In the genomic region with DNA sequence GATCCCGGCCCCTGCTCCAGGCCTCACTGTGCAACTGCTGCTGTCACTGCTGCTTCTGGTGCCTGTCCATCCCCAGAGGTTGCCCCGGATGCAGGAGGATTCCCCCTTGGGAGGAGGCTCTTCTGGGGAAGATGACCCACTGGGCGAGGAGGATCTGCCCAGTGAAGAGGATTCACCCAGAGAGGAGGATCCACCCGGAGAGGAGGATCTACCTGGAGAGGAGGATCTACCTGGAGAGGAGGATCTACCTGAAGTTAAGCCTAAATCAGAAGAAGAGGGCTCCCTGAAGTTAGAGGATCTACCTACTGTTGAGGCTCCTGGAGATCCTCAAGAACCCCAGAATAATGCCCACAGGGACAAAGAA, we compare ENCODE assay signal across 28 cellular contexts. TPM values are rescaled to one million over a fixed set of nuclear protein-coding genes. Genes with fewer than 3 reads are reported as not detected.
DNase-seq lines count a peak whose midpoint lies in the region; ATAC-seq and TF ChIP-seq lines count a peak whose summit lies in the region.
"Had no signal": no experiment of that assay in that cellular context is flagged by ENCODE, and none has a peak within 500 bp of the region (broad histone marks: within the 10 kb centered on the region; RNA-seq: fewer than 3 reads in every experiment).

No MANE protein-coding gene starts in this region.

- TF ChIP-seq CTCF in OCI-LY1 (IDR thresholded peaks at IDR 0.05; ENCODE audit: low read length) (no peak), gastroesophageal sphincter (IDR thresholded peaks at IDR 0.05) (no peak), sigmoid colon (IDR thresholded peaks at IDR 0.05) (no peak)

- H3K9me3 Mint-ChIP-seq in activated T-helper 17 cell treated with anti-CD3 and anti-CD28 coated beads, Interleukin-2, amount 50 U/mL, for 72 hours, result no peaks in the 10 kb centered on the region
- H3K9me3 Mint-ChIP-seq in stimulated activated naive CD8-positive, alpha-beta T cell treated with anti-CD3 and anti-CD28 coated beads, Interleukin-15, amount 100 ng/mL, for 72 hours, result no peaks in the 10 kb centered on the region
- H3K9me3 Mint-ChIP-seq: activated T-cell treated with anti-CD3 and anti-CD28 coated beads, Interleukin-2, amount 50 U/mL, for 4 hours; dendritic cell treated with granulocyte-macrophage colony-stimulating factor and Interleukin-4, amounts not matched to agents 40 ng/mL and 50 ng/mL, for 4 days; T-cell; type B pancreatic cell had no signal

- peaks cover 5% of the 10 kb centered on the region for H3K27me3 Mint-ChIP-seq in activated T-helper 17 cell treated with anti-CD3 and anti-CD28 coated beads, Interleukin-2, amount 50 U/mL, for 72 hours
- H3K27me3 Mint-ChIP-seq in stimulated activated naive CD8-positive, alpha-beta T cell treated with anti-CD3 and anti-CD28 coated beads, Interleukin-15, amount 100 ng/mL, for 72 hours, result peaks cover 10% of the 10 kb centered on the region

- H3K36me3 ChIP-seq in OCI-LY1 (ENCODE audit: insufficient read depth, low read length) (no peaks in the 10 kb centered on the region), gastroesophageal sphincter (no peaks in the 10 kb centered on the region), sigmoid colon (no peaks in the 10 kb centered on the region)
- H3K36me3 ChIP-seq: cardiac muscle cell, ovary had no signal

- WGBS in gastroesophageal sphincter (ENCODE audit: low coverage in 1 of 2), 2 donors, result no CpG with 5 or more reads among the region's 4 CpGs
- 53 to 78% methylated on average over 4 of the region's 4 CpGs for WGBS in sigmoid colon, 2 donors

- H3K36me3 Mint-ChIP-seq in activated T-helper 17 cell treated with anti-CD3 and anti-CD28 coated beads, Interleukin-2, amount 50 U/mL, for 72 hours (ENCODE audit: low read depth), result no peaks in the 10 kb centered on the region
- H3K36me3 Mint-ChIP-seq: CD4-positive, CD25-positive, alpha-beta regulatory T cell; T-cell; type B pancreatic cell had no signal

- DNase-seq in sigmoid colon, result no peak
- DNase-seq in occipital lobe (lab: John Stamatoyannopoulos, UW), result no peak
- no peak for DNase-seq in stimulated activated naive CD8-positive, alpha-beta T cell treated with anti-CD3 and anti-CD28 coated beads, Interleukin-15, amount 100 ng/mL, for 72 hours
- DNase-seq in RPMI8226, result no peak
- DNase-seq: activated naive CD4-positive, alpha-beta T cell treated with Interleukin-2 at 50 U/mL for 16 hours; activated T-cell treated with anti-CD3 and anti-CD28 coated beads, Interleukin-2, amount 50 U/mL, for 4 hours; CD4-positive, CD25-positive, alpha-beta regulatory T cell; DMS153; kidney glomerular epithelial cell; MM.1S; NCI-H1417 treated with DMSO at 0.1 percent for 48 hours; NCI-H2081 treated with DMSO at 0.1 percent for 48 hours; NCI-H345; NCI-H82; ovary; PC-3; SIG-M5; stimulated activated CD4-positive, alpha-beta T cell treated with anti-CD3 and anti-CD28 coated beads, Interleukin-15, amount 100 ng/mL, for 24 hours; T-cell had no signal

- H3K27ac ChIP-seq in OCI-LY1 (ENCODE audit: low read depth, low read length, poor library complexity, severe bottlenecking), result no peak overlapping the region
- H3K27ac ChIP-seq in gastroesophageal sphincter, result peak overlapping the region in 3 of 4 donors; percentile 56 to 68 (median 64)
- H3K27ac ChIP-seq in sigmoid colon, result peak overlapping the region; percentile 12 to 64 (median 54)
- H3K27ac ChIP-seq: cardiac muscle cell, ovary had no signal

- no peaks in the 10 kb centered on the region for H3K79me2 ChIP-seq in OCI-LY1 (ENCODE audit: insufficient read depth, low read length)

- no peak for ATAC-seq in activated T-helper 17 cell treated with anti-CD3 and anti-CD28 coated beads, Interleukin-2, amount 50 U/mL, for 72 hours (replicated peaks)
- no peak for ATAC-seq in gastroesophageal sphincter
- ATAC-seq in stimulated activated naive CD8-positive, alpha-beta T cell treated with anti-CD3 and anti-CD28 coated beads, Interleukin-15, amount 100 ng/mL, for 72 hours, result no peak
- ATAC-seq: activated T-cell treated with anti-CD3 and anti-CD28 coated beads, Interleukin-2, amount 50 U/mL, for 4 hours; PC-3; sciatic nerve; T-cell had no signal

- H3F3A ChIP-seq in OCI-LY1 (ENCODE audit: insufficient read depth, low read length), result no peaks in the 10 kb centered on the region

- H3K4me1 Mint-ChIP-seq in activated T-helper 17 cell treated with anti-CD3 and anti-CD28 coated beads, Interleukin-2, amount 50 U/mL, for 72 hours, result peaks cover 12% of the 10 kb centered on the region
- peaks cover 17% of the 10 kb centered on the region for H3K4me1 Mint-ChIP-seq in stimulated activated naive CD8-positive, alpha-beta T cell treated with anti-CD3 and anti-CD28 coated beads, Interleukin-15, amount 100 ng/mL, for 72 hours

- no peaks in the 10 kb centered on the region for H4K20me1 ChIP-seq in OCI-LY1 (ENCODE audit: insufficient read depth, low read length)

- peak overlapping the region; percentile 15; the same call in 1 of the 2 replicates for H3K4me2 ChIP-seq in OCI-LY1 (ENCODE audit: low read length)

- TF ChIP-seq POLR2A in gastroesophageal sphincter (IDR thresholded peaks at IDR 0.05), result no peak
- no peak for TF ChIP-seq POLR2A in sigmoid colon (IDR thresholded peaks at IDR 0.05)

- H3K9ac ChIP-seq in OCI-LY1 (ENCODE audit: low read length), result no peak overlapping the region; the same call in 1 of the 2 replicates

- peak overlapping the region; percentile 57 for H3K4me3 ChIP-seq in OCI-LY1 (ENCODE audit: low read depth, low read length, poor library complexity, severe bottlenecking)
- no peak overlapping the region for H3K4me3 ChIP-seq in gastroesophageal sphincter
- H3K4me3 ChIP-seq in sigmoid colon, result no peak overlapping the region
- H3K4me3 ChIP-seq: cardiac muscle cell, ovary had no signal

- TF ChIP-seq EP300 in gastroesophageal sphincter (IDR thresholded peaks at IDR 0.05) (no peak), sigmoid colon (IDR thresholded peaks at IDR 0.05) (no peak)

- H3K9me3 ChIP-seq in OCI-LY1 (ENCODE audit: low read length), result no peaks in the 10 kb centered on the region
- no peaks in the 10 kb centered on the region for H3K9me3 ChIP-seq in gastroesophageal sphincter
- H3K9me3 ChIP-seq in sigmoid colon, result no peaks in the 10 kb centered on the region
- H3K9me3 ChIP-seq: ovary had no signal

- intact Hi-C loops in sigmoid colon (cut with DNase I), result no loop called here

- H3K4me1 ChIP-seq in OCI-LY1 (ENCODE audit: insufficient read depth, low read length, severe bottlenecking) (peaks cover 25% of the 10 kb centered on the region), gastroesophageal sphincter (peaks cover 0 to 42% (median 14%) of the 10 kb centered on the region in 3 donors), sigmoid colon (peaks cover 0 to 28% (median 26%) of the 10 kb centered on the region in 4 donors)

- H3K4me3 Mint-ChIP-seq in activated T-helper 17 cell treated with anti-CD3 and anti-CD28 coated beads, Interleukin-2, amount 50 U/mL, for 72 hours, result peak overlapping the region; percentile 45
- no peak overlapping the region for H3K4me3 Mint-ChIP-seq in stimulated activated naive CD8-positive, alpha-beta T cell treated with anti-CD3 and anti-CD28 coated beads, Interleukin-15, amount 100 ng/mL, for 72 hours
- H3K4me3 Mint-ChIP-seq: dendritic cell treated with granulocyte-macrophage colony-stimulating factor and Interleukin-4, amounts not matched to agents 40 ng/mL and 50 ng/mL, for 4 days had no signal

- H3K27ac Mint-ChIP-seq in activated T-helper 17 cell treated with anti-CD3 and anti-CD28 coated beads, Interleukin-2, amount 50 U/mL, for 72 hours, result peak overlapping the region; percentile 1
- H3K27ac Mint-ChIP-seq in stimulated activated naive CD8-positive, alpha-beta T cell treated with anti-CD3 and anti-CD28 coated beads, Interleukin-15, amount 100 ng/mL, for 72 hours, result no peak overlapping the region
- H3K27ac Mint-ChIP-seq: CD4-positive, CD25-positive, alpha-beta regulatory T cell; dendritic cell treated with granulocyte-macrophage colony-stimulating factor and Interleukin-4, amounts not matched to agents 40 ng/mL and 50 ng/mL, for 4 days; type B pancreatic cell had no signal

- H2AFZ ChIP-seq in OCI-LY1 (ENCODE audit: low read length), result no peak overlapping the region

- H3K27me3 ChIP-seq in OCI-LY1 (ENCODE audit: insufficient read depth, low read length) (peaks cover 4% of the 10 kb centered on the region), gastroesophageal sphincter (no peaks in the 10 kb centered on the region), sigmoid colon (no peaks in the 10 kb centered on the region)
- H3K27me3 ChIP-seq: cardiac muscle cell, ovary had no signal

- no peaks in the 10 kb centered on the region for H3K9me2 ChIP-seq in OCI-LY1 (ENCODE audit: low read depth, low read length)

RNA-seq across cellular contexts. Expression of a gene that starts 0.3 kb away (rescaled TPM):
- total RNA-seq in activated T-helper 17 cell treated with anti-CD3 and anti-CD28 coated beads, Interleukin-2, amount 50 U/mL, for 72 hours, result 10 to 100 TPM in 1 of 2 donors, under 1 TPM in 1; 0.89 to 31.7 TPM
- total RNA-seq in gastroesophageal sphincter (1 to 10 TPM in 1 of 4 donors, not detected in 3; 3.9 TPM), sigmoid colon (under 1 TPM in 2 of 4 donors, not detected in 2; 0.33 to 0.71 TPM), occipital lobe (0.78 TPM)
- 1 to 10 TPM in 1 of 3 donors, not detected in 2; 1.7 TPM for polyA plus RNA-seq in sigmoid colon
- total RNA-seq: CD4-positive, CD25-positive, alpha-beta regulatory T cell; G401; lung microvascular endothelial cell; sciatic nerve had no signal

RNA-seq across cellular contexts. Expression of a gene that starts 9.0 kb away (rescaled TPM):
- total RNA-seq in activated T-helper 17 cell treated with anti-CD3 and anti-CD28 coated beads, Interleukin-2, amount 50 U/mL, for 72 hours, result 10 to 100 TPM in 1 of 2 donors, 1 to 10 TPM in 1; 9.4 to 16.1 TPM
- total RNA-seq in gastroesophageal sphincter (1 to 10 TPM in 2 of 4 donors, under 1 TPM in 2; 0.52 to 2.2 (median 0.81) TPM), sigmoid colon (1 to 10 TPM in 3 of 4 donors, under 1 TPM in 1; 0.99 to 3.3 (median 1.4) TPM), occipital lobe (0.94 TPM)
- 1 to 10 TPM in 2 of 3 donors, under 1 TPM in 1; 0.60 to 9.0 (median 1.6) TPM for polyA plus RNA-seq in sigmoid colon
- total RNA-seq: sciatic nerve had no signal

RNA-seq across cellular contexts. Expression of a gene that starts 15.7 kb away (rescaled TPM):
- total RNA-seq in activated T-helper 17 cell treated with anti-CD3 and anti-CD28 coated beads, Interleukin-2, amount 50 U/mL, for 72 hours, result 1 to 10 TPM; 4.1 to 6.2 TPM
- over 10,000 TPM in 3 of 4 donors, 1,000 to 10,000 TPM in 1; 7,572 to 13,568 (median 12,084) TPM for total RNA-seq in gastroesophageal sphincter
- total RNA-seq in sigmoid colon, result 1,000 to 10,000 TPM; 3,590 to 8,131 (median 6,107) TPM
- polyA plus RNA-seq in sigmoid colon, result 100 to 1,000 TPM in 2 of 3 donors, 10 to 100 TPM in 1; 49.9 to 447 (median 334) TPM
- total RNA-seq in occipital lobe, result 18.1 TPM
- polyA plus RNA-seq: CD4-positive, CD25-positive, alpha-beta regulatory T cell had no signal

RNA-seq across cellular contexts. Expression of a gene that starts 15.9 kb away (rescaled TPM):
- 10 to 100 TPM; 17.5 to 19.8 TPM for total RNA-seq in activated T-helper 17 cell treated with anti-CD3 and anti-CD28 coated beads, Interleukin-2, amount 50 U/mL, for 72 hours
- 10 to 100 TPM; 61.9 to 94.2 (median 87.0) TPM for total RNA-seq in gastroesophageal sphincter
- total RNA-seq in sigmoid colon, result 100 to 1,000 TPM in 1 of 4 donors, 10 to 100 TPM in 3; 70.6 to 112 (median 83.1) TPM
- polyA plus RNA-seq in sigmoid colon, result 10 to 100 TPM; 21.3 to 28.8 (median 24.2) TPM
- total RNA-seq in occipital lobe, result 10.5 TPM

RNA-seq across cellular contexts. Expression of a gene that starts 16.2 kb away (rescaled TPM):
- total RNA-seq in activated T-helper 17 cell treated with anti-CD3 and anti-CD28 coated beads, Interleukin-2, amount 50 U/mL, for 72 hours, result over 10,000 TPM in 1 of 2 donors, 1,000 to 10,000 TPM in 1; 5,785 to 10,768 TPM
- total RNA-seq in gastroesophageal sphincter (1,000 to 10,000 TPM; 1,650 to 4,855 (median 3,807) TPM), sigmoid colon (over 10,000 TPM in 2 of 4 donors, 1,000 to 10,000 TPM in 2; 2,523 to 26,387 (median 8,883) TPM), occipital lobe (159,856 TPM)
- 100 to 1,000 TPM in 1 of 3 donors, not detected in 2; 480 TPM for polyA plus RNA-seq in sigmoid colon
- polyA plus RNA-seq: cardiac muscle cell; CD4-positive, CD25-positive, alpha-beta regulatory T cell had no signal

Comparison
In these comparisons a context has a peak if more than half of its experiments do, and no peak if none do; other contexts are left out.
1. RNA of a gene that starts 15.7 kb away (total RNA-seq): 7,572 to 13,568 TPM in gastroesophageal sphincter and 3,590 to 8,131 TPM in sigmoid colon; 18.1 TPM in occipital lobe (single experiment) and 4.1 to 6.2 TPM in activated T-helper 17 cell treated with anti-CD3 and anti-CD28 coated beads, Interleukin-2, amount 50 U/mL, for 72 hours; every median in the first group is over 100 times any median in the second.